In genomic region chr1:53145619-53145941, GRCh38 we compare ENCODE assay signal across 17 cellular contexts. TPM values are rescaled to one million over a fixed set of nuclear protein-coding genes. Genes with fewer than 3 reads are reported as not detected.
DNase-seq lines count a peak whose midpoint lies in the region; FAIRE-seq and TF ChIP-seq lines count a peak whose summit lies in the region.
"Had no signal": no experiment of that assay in that cellular context is flagged by ENCODE, and none has a peak within 500 bp of the region (broad histone marks: within the 10 kb centered on the region; RNA-seq: fewer than 3 reads in every experiment).

No MANE protein-coding gene starts in this region.

- TF ChIP-seq CTCF in cardiac muscle cell (IDR thresholded peaks at IDR 0.05; ENCODE audit: low read depth, low read length) (no peak), right atrium auricular region (IDR thresholded peaks at IDR 0.05) (no peak), esophagus squamous epithelium (IDR thresholded peaks at IDR 0.05) (no peak), osteocyte (IDR thresholded peaks at IDR 0.05) (no peak), vagina (IDR thresholded peaks at IDR 0.05) (no peak), D721Med (IDR thresholded peaks at IDR 0.05; ENCODE audit: insufficient read depth, missing control alignments) (no peak)

- no peak for FAIRE-seq in D721Med (lab: Jason Lieb, UNC)

- CTCF ChIA-PET in HEK293T (lab: Yijun Ruan, JAX) = interaction anchor here (0.7 kb wide), 1 partner anchor 309 kb away, joined by 3 read pairs; no protein-coding TSS in a partner anchor

- H3K4me1 ChIP-seq in cardiac muscle cell (ENCODE audit: low read depth) (peaks cover 16% of the 10 kb centered on the region), right atrium auricular region (peaks cover 0 to 9% of the 10 kb centered on the region in 2 donors), esophagus squamous epithelium (peaks cover 6 to 26% (median 13%) of the 10 kb centered on the region in 3 donors), vagina (peaks cover 16% of the 10 kb centered on the region)

- H3K36me3 Mint-ChIP-seq in osteocyte (ENCODE audit: unreplicated experiment) = no peaks in the 10 kb centered on the region
- H3K36me3 Mint-ChIP-seq: activated naive CD8-positive, alpha-beta T cell had no signal

- H3K27me3 Mint-ChIP-seq in osteocyte (ENCODE audit: unreplicated experiment) = no peaks in the 10 kb centered on the region
- H3K27me3 Mint-ChIP-seq: activated naive CD8-positive, alpha-beta T cell; central memory CD8-positive, alpha-beta T cell had no signal

- H3K4me1 Mint-ChIP-seq in osteocyte (ENCODE audit: unreplicated experiment) = peaks cover 23% of the 10 kb centered on the region
- H3K4me1 Mint-ChIP-seq: central memory CD8-positive, alpha-beta T cell had no signal

- TF ChIP-seq POLR2A in esophagus squamous epithelium (IDR thresholded peaks at IDR 0.05) (no peak), vagina (IDR thresholded peaks at IDR 0.05) (no peak)

- H3K9me3 ChIP-seq in cardiac muscle cell (ENCODE audit: low read depth) = no peaks in the 10 kb centered on the region
- H3K9me3 ChIP-seq in right atrium auricular region = no peaks in the 10 kb centered on the region
- H3K9me3 ChIP-seq in esophagus squamous epithelium = no peaks in the 10 kb centered on the region
- no peaks in the 10 kb centered on the region for H3K9me3 ChIP-seq in vagina
- H3K9me3 ChIP-seq: HAP-1 had no signal

- H3K27me3 ChIP-seq in cardiac muscle cell (no peaks in the 10 kb centered on the region), right atrium auricular region (no peaks in the 10 kb centered on the region), esophagus squamous epithelium (no peaks in the 10 kb centered on the region), vagina (no peaks in the 10 kb centered on the region)

- H3K4me3 ChIP-seq in cardiac muscle cell = no peak overlapping the region
- H3K4me3 ChIP-seq in right atrium auricular region = no peak overlapping the region
- H3K4me3 ChIP-seq in esophagus squamous epithelium = no peak overlapping the region
- no peak overlapping the region for H3K4me3 ChIP-seq in vagina
- H3K4me3 ChIP-seq: HAP-1 had no signal

- peak overlapping the region; percentile 15 for H3K4me3 Mint-ChIP-seq in osteocyte (ENCODE audit: unreplicated experiment)
- H3K4me3 Mint-ChIP-seq: activated naive CD8-positive, alpha-beta T cell; central memory CD8-positive, alpha-beta T cell had no signal

- H3K9me3 Mint-ChIP-seq in osteocyte (ENCODE audit: unreplicated experiment) = no peaks in the 10 kb centered on the region
- H3K9me3 Mint-ChIP-seq: central memory CD8-positive, alpha-beta T cell had no signal

- H3K27ac Mint-ChIP-seq in osteocyte (ENCODE audit: unreplicated experiment) = peak overlapping the region; percentile 98
- H3K27ac Mint-ChIP-seq: activated naive CD8-positive, alpha-beta T cell had no signal

- no peak for DNase-seq in cardiac muscle cell (ENCODE audit: low read depth in 1 of 2, low spot score in 1 of 2)
- no peak for DNase-seq in right atrium auricular region (ENCODE audit: low spot score)
- no peak for DNase-seq in esophagus squamous epithelium (lab: John Stamatoyannopoulos, UW)
- no peak for DNase-seq in osteocyte (ENCODE audit: extremely low spot score, unreplicated experiment)
- DNase-seq in vagina (ENCODE audit: extremely low spot score in 2 of 2) = no peak
- DNase-seq in HEK293T (ENCODE audit: extremely low spot score) = no peak
- no peak for DNase-seq in D721Med (ENCODE audit: insufficient read length, low spot score)
- no peak for DNase-seq in NCI-H1417 treated with DMSO at 0.1 percent for 48 hours (lab: John Stamatoyannopoulos, UW)
- DNase-seq: activated CD8-positive, alpha-beta memory T cell treated with anti-CD3 and anti-CD28 coated beads, Interleukin-2, amount 50 U/mL, for 48 hours; COR-L47; stimulated activated naive CD8-positive, alpha-beta T cell treated with anti-CD3 and anti-CD28 coated beads, Interleukin-15, Interleukin-2, amounts not matched to agents 100 U/mL and 50 U/mL, for 24 hours had no signal

- intact Hi-C loops in esophagus squamous epithelium (cut with DNase I) = no loop called here
- intact Hi-C loops in vagina (cut with DNase I) = no loop called here

- H3K36me3 ChIP-seq in cardiac muscle cell = no peaks in the 10 kb centered on the region
- no peaks in the 10 kb centered on the region for H3K36me3 ChIP-seq in right atrium auricular region
- no peaks in the 10 kb centered on the region for H3K36me3 ChIP-seq in esophagus squamous epithelium
- H3K36me3 ChIP-seq in vagina = no peaks in the 10 kb centered on the region
- H3K36me3 ChIP-seq: HAP-1 had no signal

- 31 to 47% methylated on average over 4 to 5 of the region's 5 CpGs for WGBS in esophagus squamous epithelium, 2 donors

- H3K27ac ChIP-seq in cardiac muscle cell (peak overlapping the region; percentile 99), right atrium auricular region (no peak overlapping the region), esophagus squamous epithelium (peak overlapping the region; percentile 44 to 93 (median 80)), vagina (peak overlapping the region; percentile 72)
- H3K27ac ChIP-seq: HL-60 had no signal

- POLR2A ChIA-PET in HEK293T (lab: Yijun Ruan, JAX) = no interaction called here

TF ChIP-seq in HEK293T, 16 proteins besides CTCF, POLR2A, EP300 and RAD21:
- TF ChIP-seq ZNF384 (IDR thresholded peaks at IDR 0.05) (no peak), HDGF (IDR thresholded peaks at IDR 0.05; ENCODE audit: borderline replicate concordance) (no peak), TARDBP (IDR thresholded peaks at IDR 0.05) (no peak), ARNT (IDR thresholded peaks at IDR 0.05) (no peak), FOXA1 (IDR thresholded peaks at IDR 0.05) (no peak), ELF4 (IDR thresholded peaks at IDR 0.05) (no peak), FOXK2 (IDR thresholded peaks at IDR 0.05) (no peak), SP1 (IDR thresholded peaks at IDR 0.05) (no peak)
TF ChIP-seq in HEK293T: peak in this region for 0.

RNA-seq across cellular contexts. Expression of gene SLC1A7, which starts 3.1 kb away (rescaled TPM):
- not detected in 2 replicates for total RNA-seq in cardiac muscle cell
- 0.15 TPM in 1 of 2 replicates, not detected in the other for polyA plus RNA-seq in cardiac muscle cell
- under 1 TPM; 0.56 to 0.71 TPM for total RNA-seq in right atrium auricular region
- under 1 TPM in 1 of 4 donors, not detected in 3; 0.57 TPM for total RNA-seq in esophagus squamous epithelium
- total RNA-seq in osteocyte = not detected in 2 replicates
- total RNA-seq in vagina = not detected
- total RNA-seq: epithelial cell of proximal tubule, pulmonary artery endothelial cell had no signal

RNA-seq across cellular contexts. Expression of gene CPT2, which starts 51.0 kb away (rescaled TPM):
- total RNA-seq in cardiac muscle cell (47.1 and 60.8 TPM in 2 replicates), right atrium auricular region (10 to 100 TPM; 16.0 to 33.6 TPM), esophagus squamous epithelium (10 to 100 TPM; 20.0 to 37.3 (median 27.1) TPM), osteocyte (15.6 and 16.6 TPM in 2 replicates), vagina (16.7 TPM)
- polyA plus RNA-seq in cardiac muscle cell = 52.3 and 60.1 TPM in 2 replicates

Comparison
In these comparisons a context has a peak if more than half of its experiments do, and no peak if none do; other contexts are left out.
1. H3K27ac ChIP-seq: peak in cardiac muscle cell (single experiment), esophagus squamous epithelium (4 of 4) and vagina (single experiment); none in right atrium auricular region (0 of 2).